Comparison of ENCODE assay signal across 14 cellular contexts in genomic region chr17:82201498-82201910, GRCh38. TPM values are rescaled to one million over a fixed set of nuclear protein-coding genes. Genes with fewer than 3 reads are reported as not detected.
DNase-seq lines count a peak whose midpoint lies in the region; FAIRE-seq and TF ChIP-seq lines count a peak whose summit lies in the region.
"Had no signal": no experiment of that assay in that cellular context is flagged by ENCODE, and none has a peak within 500 bp of the region (broad histone marks: within the 10 kb centered on the region; RNA-seq: fewer than 3 reads in every experiment).

No MANE protein-coding gene starts in this region.

- H2BK12ac ChIP-seq in neuronal stem cell (ENCODE audit: low read length): peak overlapping the region; percentile 58

- no peak overlapping the region for H3K27ac Mint-ChIP-seq in mesothelial cell of epicardium
- H3K27ac Mint-ChIP-seq: nephron had no signal

- no peak overlapping the region for H3K4me3 Mint-ChIP-seq in mesothelial cell of epicardium
- H3K4me3 Mint-ChIP-seq: nephron had no signal

- H3K18ac ChIP-seq in neuronal stem cell (ENCODE audit: low read length): no peak overlapping the region

- peak overlapping the region; percentile 38; the same call in 1 of the 2 replicates for H3K27ac ChIP-seq in VCaP
- no peak overlapping the region for H3K27ac ChIP-seq in neuronal stem cell (replicated peaks; ENCODE audit: low read length)
- H3K27ac ChIP-seq: transverse colon had no signal

- peak overlapping the region; percentile 82 for H4K8ac ChIP-seq in neuronal stem cell (ENCODE audit: low read depth, low read length)

- peak overlapping the region; percentile 12 for H3K9ac ChIP-seq in neuronal stem cell (ENCODE audit: low read depth, low read length, poor library complexity)

- peaks cover 0 to 4% of the 10 kb centered on the region in 2 donors for H3K9me3 ChIP-seq in neuronal stem cell (replicated peaks in 1 of 2; ENCODE audit: control insufficient read depth in 2 of 2, insufficient read depth in 1 of 2, low read depth in 1 of 2, low read length in 2 of 2)
- H3K9me3 ChIP-seq: transverse colon had no signal

- peak overlapping the region; percentile 66 for H3K4ac ChIP-seq in neuronal stem cell (ENCODE audit: low read length)

- no peak overlapping the region for H2AFZ ChIP-seq in neuronal stem cell (ENCODE audit: low read length)

- H3K4me1 Mint-ChIP-seq in mesothelial cell of epicardium: peaks cover 12% of the 10 kb centered on the region

- no peak overlapping the region for H3K4me3 ChIP-seq in neuronal stem cell (ENCODE audit: low read length in 2 of 2)
- H3K4me3 ChIP-seq: transverse colon had no signal

- H2BK120ac ChIP-seq in neuronal stem cell (ENCODE audit: low read depth, low read length): no peak overlapping the region

- TF ChIP-seq CTCF in VCaP (conservative IDR thresholded peaks at IDR 0.05) (no peak), mesothelial cell of epicardium (IDR thresholded peaks at IDR 0.05; ENCODE audit: unreplicated experiment) (no peak), D721Med (IDR thresholded peaks at IDR 0.05; ENCODE audit: insufficient read depth, missing control alignments) (no peak)

- no peak overlapping the region for H2AK5ac ChIP-seq in neuronal stem cell (ENCODE audit: low read depth, low read length)

- H2BK15ac ChIP-seq in neuronal stem cell (ENCODE audit: low read length): no peak overlapping the region

- peaks cover 0 to 3% of the 10 kb centered on the region in 2 donors for H3K4me1 ChIP-seq in neuronal stem cell (ENCODE audit: control insufficient read depth in 2 of 2, insufficient read depth in 1 of 2, low read depth in 1 of 2, low read length in 2 of 2)

- peak; percentile 61 for DNase-seq in activated CD8-positive, alpha-beta memory T cell treated with anti-CD3 and anti-CD28 coated beads for 24 hours
- no peak for DNase-seq in activated CD8-positive, alpha-beta memory T cell treated with anti-CD3 and anti-CD28 coated beads, Interleukin-2, amount 50 U/mL, for 48 hours
- DNase-seq in DMS53 treated with DMSO at 0.1 percent for 48 hours (lab: John Stamatoyannopoulos, UW; ENCODE audit: unreplicated experiment): peak; percentile 72
- DNase-seq in neuronal stem cell (ENCODE audit: low spot score): no peak
- no peak for DNase-seq in mesothelial cell of epicardium (ENCODE audit: low spot score in 2 of 2, unreplicated experiment in 2 of 2)
- no peak for DNase-seq in RKO (ENCODE audit: low spot score)
- DNase-seq in D721Med (ENCODE audit: insufficient read length, low spot score): no peak
- DNase-seq: NCI-H2107, transverse colon had no signal

- H2BK5ac ChIP-seq in neuronal stem cell (ENCODE audit: low read length): no peak overlapping the region

- no CpG with 5 or more reads among the region's 23 CpGs for WGBS in neuronal stem cell (ENCODE audit: extremely low coverage in 2 of 2, insufficient read length in 2 of 2, insufficient replicate concordance in 1 of 2), 2 donors

- H3K27me3 Mint-ChIP-seq in mesothelial cell of epicardium (ENCODE audit: low read depth): no peaks in the 10 kb centered on the region

- H3K79me1 ChIP-seq in neuronal stem cell (ENCODE audit: low read depth, low read length): peaks cover 9% of the 10 kb centered on the region

- H3K14ac ChIP-seq in neuronal stem cell (ENCODE audit: low read length): no peak overlapping the region

- H3K36me3 ChIP-seq in neuronal stem cell (replicated peaks in 1 of 2; ENCODE audit: control insufficient read depth in 2 of 2, insufficient read depth in 2 of 2, low read length in 2 of 2): peaks cover 24 to 41% of the 10 kb centered on the region in 2 donors
- H3K36me3 ChIP-seq: transverse colon had no signal

- peak overlapping the region; percentile 89 for H3K23ac ChIP-seq in neuronal stem cell (ENCODE audit: low read depth, low read length, poor library complexity)

- H3K9me3 Mint-ChIP-seq in mesothelial cell of epicardium: no peaks in the 10 kb centered on the region
- H3K9me3 Mint-ChIP-seq: activated naive CD4-positive, alpha-beta T cell treated with anti-CD3 and anti-CD28 coated beads, Interleukin-2, amount 50 U/mL, for 72 hours; nephron had no signal

- no peak overlapping the region for H4K91ac ChIP-seq in neuronal stem cell (ENCODE audit: low read depth, low read length, poor library complexity)

- no peaks in the 10 kb centered on the region for H3K27me3 ChIP-seq in neuronal stem cell (ENCODE audit: control insufficient read depth in 3 of 3, insufficient read depth in 3 of 3, low read depth in 1 of 3, low read length in 3 of 3)
- H3K27me3 ChIP-seq: transverse colon had no signal

- H3K4me2 ChIP-seq in neuronal stem cell (ENCODE audit: insufficient read depth, low read length, poor library complexity, severe bottlenecking): no peak overlapping the region

- FAIRE-seq in D721Med (lab: Jason Lieb, UNC): no peak
- FAIRE-seq: endometrium, HTR-8/SVneo had no signal

- peaks cover 12% of the 10 kb centered on the region for H3K36me3 Mint-ChIP-seq in mesothelial cell of epicardium

RNA-seq across cellular contexts. Expression of gene CCDC57, which starts 11.1 kb away (rescaled TPM):
- 26.0 TPM for polyA plus RNA-seq in neuronal stem cell (2013, experiment 1 of 2)
- polyA plus RNA-seq in neuronal stem cell (2013, experiment 2 of 2): 24.0 TPM
- total RNA-seq in mesothelial cell of epicardium: 90.4 to 92.1 TPM (median 91.5 TPM) in 3 replicates

RNA-seq across cellular contexts. Expression of gene SLC16A3, which starts 27.3 kb away (rescaled TPM):
- polyA plus RNA-seq in neuronal stem cell (2013, experiment 1 of 2): 3.5 TPM
- 3.2 TPM for polyA plus RNA-seq in neuronal stem cell (2013, experiment 2 of 2)
- 62.0 to 68.8 TPM (median 67.3 TPM) in 3 replicates for total RNA-seq in mesothelial cell of epicardium

Comparison
In these comparisons a context has a peak if more than half of its experiments do, and no peak if none do; other contexts are left out.
1. DNase-seq: peak in activated CD8-positive, alpha-beta memory T cell treated with anti-CD3 and anti-CD28 coated beads for 24 hours (single experiment) and DMS53 treated with DMSO at 0.1 percent for 48 hours (single experiment); none in activated CD8-positive, alpha-beta memory T cell treated with anti-CD3 and anti-CD28 coated beads, Interleukin-2, amount 50 U/mL, for 48 hours (single experiment), neuronal stem cell (single experiment), mesothelial cell of epicardium (0 of 2), RKO (single experiment) and D721Med (single experiment).